15 cellular contexts compared by ENCODE assay signal in the genomic region with DNA sequence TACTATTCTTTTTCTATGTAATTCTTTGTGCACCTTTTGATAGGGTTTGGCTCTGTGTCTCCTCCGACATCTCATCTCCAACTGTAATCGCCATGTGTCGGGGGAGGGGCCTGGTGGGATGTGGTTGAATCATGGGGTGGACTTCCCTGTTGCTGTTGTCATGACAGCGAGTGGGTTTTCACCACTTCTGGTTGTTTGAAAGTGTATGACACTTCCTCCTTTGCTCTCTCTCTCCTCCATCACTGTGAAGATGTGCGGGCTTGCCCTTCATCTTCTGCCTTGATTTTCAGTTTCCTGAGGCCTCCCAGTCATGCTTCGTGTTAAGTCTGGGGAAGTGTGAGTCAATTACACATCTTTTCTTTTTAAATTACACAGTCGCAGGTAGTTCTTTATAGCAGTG.
DNase-seq lines count a peak whose midpoint lies in the region; ATAC-seq and TF ChIP-seq lines count a peak whose summit lies in the region.
"Had no signal": no experiment of that assay in that cellular context is flagged by ENCODE, and none has a peak within 500 bp of the region (broad histone marks: within the 10 kb centered on the region; RNA-seq: fewer than 3 reads in every experiment).

No MANE protein-coding gene starts in this region.

- no peak for TF ChIP-seq CTCF in DND-41 (IDR thresholded peaks at IDR 0.05; ENCODE audit: borderline replicate concordance, extremely low read depth, low read length, poor library complexity, severe bottlenecking)

- peak; percentile 81 for ATAC-seq in DND-41 (ENCODE audit: insufficient read depth, low read depth)
- ATAC-seq in activated T-cell treated with anti-CD3 and anti-CD28 coated beads, Interleukin-2, amount 50 U/mL, for 4 hours, result peak; percentile 48 to 73
- ATAC-seq in naive thymus-derived CD8-positive, alpha-beta T cell, result peak; percentile 89
- ATAC-seq in GM21528 (IDR thresholded peaks at IDR 0.05; ENCODE audit: low FRiP score, unreplicated experiment), result no peak

- peaks cover 15% of the 10 kb centered on the region for H3K4me1 ChIP-seq in DND-41 (ENCODE audit: insufficient read depth, low read length)
- H3K4me1 ChIP-seq: adrenal gland, colonic mucosa had no signal

- no peaks in the 10 kb centered on the region for H3K27me3 ChIP-seq in DND-41 (ENCODE audit: insufficient read depth, low read length, poor library complexity)
- H3K27me3 ChIP-seq: adrenal gland, colonic mucosa, ovary had no signal

- H2AFZ ChIP-seq in DND-41 (ENCODE audit: low read depth, low read length), result no peak overlapping the region

- peaks cover 13% of the 10 kb centered on the region for H3K4me1 Mint-ChIP-seq in activated T-cell treated with anti-CD3 and anti-CD28 coated beads, Interleukin-2, amount 50 U/mL, for 4 hours (ENCODE audit: low read depth)
- peaks cover 6 to 15% (median 11%) of the 10 kb centered on the region in 4 donors for H3K4me1 Mint-ChIP-seq in naive thymus-derived CD8-positive, alpha-beta T cell

- H3K4me2 ChIP-seq in DND-41 (ENCODE audit: insufficient read depth, low read length), result no peak overlapping the region

- no peak overlapping the region for H3K27ac ChIP-seq in DND-41 (ENCODE audit: low read length)
- H3K27ac ChIP-seq: adrenal gland, colonic mucosa, ovary had no signal

- H3K9me3 ChIP-seq in DND-41 (ENCODE audit: insufficient read depth, low read length, severe bottlenecking), result peaks cover 18% of the 10 kb centered on the region
- H3K9me3 ChIP-seq: colonic mucosa, ovary had no signal

- H3K9me3 Mint-ChIP-seq in activated T-cell treated with anti-CD3 and anti-CD28 coated beads, Interleukin-2, amount 50 U/mL, for 4 hours, result peaks cover 10% of the 10 kb centered on the region
- peaks cover 0 to 22% (median 8%) of the 10 kb centered on the region in 9 donors for H3K9me3 Mint-ChIP-seq in naive thymus-derived CD8-positive, alpha-beta T cell

- no peaks in the 10 kb centered on the region for H3K36me3 ChIP-seq in DND-41 (ENCODE audit: insufficient read depth, low read length)
- H3K36me3 ChIP-seq: adrenal gland, colonic mucosa, ovary had no signal

- H3K27me3 Mint-ChIP-seq in activated T-cell treated with anti-CD3 and anti-CD28 coated beads, Interleukin-2, amount 50 U/mL, for 4 hours (ENCODE audit: low read depth), result no peaks in the 10 kb centered on the region
- no peaks in the 10 kb centered on the region for H3K27me3 Mint-ChIP-seq in naive thymus-derived CD8-positive, alpha-beta T cell

- no peak overlapping the region for H3K4me3 ChIP-seq in DND-41 (ENCODE audit: low read depth in 1 of 2, low read length in 2 of 2)
- H3K4me3 ChIP-seq: adrenal gland, colonic mucosa, ovary had no signal

- no peak overlapping the region for H3K9ac ChIP-seq in DND-41 (ENCODE audit: low read depth, low read length)

- H3K27ac Mint-ChIP-seq in naive thymus-derived CD8-positive, alpha-beta T cell, result peak overlapping the region in 7 of 10 donors; percentile 2 to 86 (median 23)
- H3K27ac Mint-ChIP-seq: H9 had no signal

- H3K4me3 Mint-ChIP-seq in activated T-cell treated with anti-CD3 and anti-CD28 coated beads, Interleukin-2, amount 50 U/mL, for 4 hours, result peak overlapping the region; percentile 1
- peak overlapping the region in 8 of 10 donors; percentile 13 to 69 (median 44) for H3K4me3 Mint-ChIP-seq in naive thymus-derived CD8-positive, alpha-beta T cell
- H3K4me3 Mint-ChIP-seq: H9 had no signal

- no peaks in the 10 kb centered on the region for H3K36me3 Mint-ChIP-seq in activated T-cell treated with anti-CD3 and anti-CD28 coated beads, Interleukin-2, amount 50 U/mL, for 4 hours (ENCODE audit: insufficient read depth)
- peaks cover 0 to 7% (median 0%) of the 10 kb centered on the region in 3 donors for H3K36me3 Mint-ChIP-seq in naive thymus-derived CD8-positive, alpha-beta T cell

- H4K20me1 ChIP-seq in DND-41 (ENCODE audit: insufficient read depth, low read length), result no peaks in the 10 kb centered on the region

- H3K79me2 ChIP-seq in DND-41 (ENCODE audit: insufficient read depth, low read length), result no peaks in the 10 kb centered on the region

- DNase-seq in DND-41 (peak; percentile 74), RPMI7951 (ENCODE audit: low read depth) (peak; percentile 11), SW 1271 (lab: John Stamatoyannopoulos, UW) (no peak), nucleus accumbens (lab: John Stamatoyannopoulos, UW) (no peak), NCI-H526 (lab: John Stamatoyannopoulos, UW) (no peak)
- DNase-seq in activated T-cell treated with anti-CD3 and anti-CD28 coated beads, Interleukin-2, amount 50 U/mL, for 4 hours, result peak; percentile 5
- peak in 9 of 10 donors; percentile 11 to 78 (median 56) for DNase-seq in naive thymus-derived CD8-positive, alpha-beta T cell
- DNase-seq: adrenal gland, C1 segment of cervical spinal cord, colonic mucosa, H9, NCI-H1092 treated with DMSO at 0.1 percent for 48 hours, NCI-H345, ovary had no signal

- POLR2A ChIA-PET in naive thymus-derived CD8-positive, alpha-beta T cell (lab: Charles Lee), result no interaction called here

Comparison
In these comparisons a context has a peak if more than half of its experiments do, and no peak if none do; other contexts are left out.
1. DNase-seq: peak in DND-41 (single experiment), RPMI7951 (single experiment), activated T-cell treated with anti-CD3 and anti-CD28 coated beads, Interleukin-2, amount 50 U/mL, for 4 hours (single experiment) and naive thymus-derived CD8-positive, alpha-beta T cell (9 of 10); none in SW 1271 (0 of 2), nucleus accumbens (0 of 56) and NCI-H526 (0 of 2).